Comparison of ENCODE assay signal across 18 cellular contexts in the genomic region with DNA sequence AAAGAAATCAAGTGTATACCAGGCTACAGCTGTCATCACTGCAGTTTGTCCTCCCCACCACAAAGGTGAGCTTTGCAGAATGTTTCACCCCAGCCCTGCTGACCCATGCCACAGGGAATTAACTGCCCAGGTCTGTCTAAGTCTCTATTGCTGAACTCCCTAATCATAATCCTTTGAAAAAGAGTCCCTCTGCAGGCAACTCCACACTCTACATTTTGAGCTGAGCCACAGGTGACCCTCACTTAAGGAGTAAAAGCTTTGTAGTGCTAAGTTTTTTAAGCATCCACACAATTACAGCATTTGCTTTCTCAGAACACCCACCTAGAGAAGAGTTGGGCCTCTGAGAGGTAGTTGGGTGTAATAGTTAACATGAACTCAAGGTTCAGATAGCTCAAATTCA.
DNase-seq lines count a peak whose midpoint lies in the region; ATAC-seq and TF ChIP-seq lines count a peak whose summit lies in the region.
"Had no signal": no experiment of that assay in that cellular context is flagged by ENCODE, and none has a peak within 500 bp of the region (broad histone marks: within the 10 kb centered on the region; RNA-seq: fewer than 3 reads in every experiment).

No MANE protein-coding gene starts in this region.

- DNase-seq in GM23338 (ENCODE audit: low spot score) (peak; percentile 65), NT2/D1 (ENCODE audit: low read depth, low spot score) (peak; percentile 2), endodermal cell (peak; percentile 58), iPS-NIHi7 (ENCODE audit: extremely low spot score) (peak; percentile 28), NCI-H1048 (lab: John Stamatoyannopoulos, UW) (no peak), DMS53 (lab: John Stamatoyannopoulos, UW) (no peak)
- DNase-seq in activated CD4-positive, alpha-beta T cell treated with anti-CD3 and anti-CD28 coated beads, Interleukin-2, amount 50 U/mL, for 48 hours: no peak
- DNase-seq: AML-193; CD4-positive, alpha-beta T cell; DMS153; DMS79 treated with DMSO at 0.1 percent for 48 hours; GF-D8; IMR-90 had no signal

- H3K9me2 ChIP-seq in GM23338 (ENCODE audit: insufficient read depth): no peaks in the 10 kb centered on the region

- H2AFZ ChIP-seq in GM23338: no peak overlapping the region

- H3K27me3 ChIP-seq in GM23338 (ENCODE audit: insufficient read depth) (peaks cover 12% of the 10 kb centered on the region; the same call in 1 of the 2 replicates), NT2/D1 (ENCODE audit: insufficient read depth, insufficient read length) (no peaks in the 10 kb centered on the region), endodermal cell (ENCODE audit: control insufficient read depth, insufficient read depth, low read length, poor library complexity, severe bottlenecking) (no peaks in the 10 kb centered on the region)

- H3K4me3 ChIP-seq in GM23338 (no peak overlapping the region), NT2/D1 (ENCODE audit: insufficient read length, low read depth) (no peak overlapping the region), endodermal cell (ENCODE audit: low read length) (no peak overlapping the region)
- H3K4me3 ChIP-seq: A549, GM12878, K562 had no signal

- peak; percentile 14 to 18; a peak in 1 of 4 replicates for TF ChIP-seq CTCF in GM23338 (conservative IDR thresholded peaks at IDR 0.05; ENCODE audit: low read depth in 2 of 2)
- no peak for TF ChIP-seq CTCF in endodermal cell (conservative IDR thresholded peaks at IDR 0.05)

- H3K27ac Mint-ChIP-seq in GM23338 (no peak overlapping the region), endodermal cell (no peak overlapping the region)
- H3K27ac Mint-ChIP-seq: CD4-positive, alpha-beta T cell had no signal

- no peaks in the 10 kb centered on the region for H3K79me2 ChIP-seq in GM23338 (replicated peaks; ENCODE audit: insufficient read depth)

- H3K27me3 Mint-ChIP-seq in GM23338 (ENCODE audit: insufficient read depth, low read depth, poor library complexity) (peaks cover 3% of the 10 kb centered on the region), endodermal cell (ENCODE audit: insufficient read depth) (peaks cover 7% of the 10 kb centered on the region)
- H3K27me3 Mint-ChIP-seq: CD4-positive, alpha-beta T cell had no signal

- ATAC-seq in GM23338: peak; percentile 67
- ATAC-seq: A549, GM12878, K562 had no signal

- H3K36me3 ChIP-seq in GM23338 (ENCODE audit: insufficient read depth) (no peaks in the 10 kb centered on the region), NT2/D1 (ENCODE audit: insufficient read depth, insufficient read length, low read length) (no peaks in the 10 kb centered on the region), endodermal cell (ENCODE audit: control insufficient read depth, insufficient read depth, low read length) (no peaks in the 10 kb centered on the region)

- H3K4me1 ChIP-seq in GM23338 (ENCODE audit: insufficient read depth) (no peaks in the 10 kb centered on the region), NT2/D1 (ENCODE audit: insufficient read depth, insufficient read length) (no peaks in the 10 kb centered on the region), endodermal cell (ENCODE audit: control insufficient read depth, insufficient read depth, low read length) (no peaks in the 10 kb centered on the region)
- H3K4me1 ChIP-seq: A549 had no signal

- H3K36me3 Mint-ChIP-seq in GM23338 (ENCODE audit: low read depth) (peaks cover 8% of the 10 kb centered on the region), endodermal cell (ENCODE audit: low read depth) (no peaks in the 10 kb centered on the region)

- 0 out of 2 replicates have a peak, but pooled peaks cover 4% of the 10 kb centered on the region for H4K20me1 ChIP-seq in GM23338 (replicated peaks; ENCODE audit: insufficient read depth)

- no peaks in the 10 kb centered on the region for H3F3A ChIP-seq in GM23338 (replicated peaks; ENCODE audit: low read depth)

- H3K27ac ChIP-seq in GM23338 (ENCODE audit: low read depth): no peak overlapping the region
- no peak overlapping the region for H3K27ac ChIP-seq in endodermal cell (ENCODE audit: low read depth, low read length)
- H3K27ac ChIP-seq: 22Rv1, A549, C4-2B had no signal

- no peak overlapping the region for H3K4me3 Mint-ChIP-seq in GM23338
- no peak overlapping the region for H3K4me3 Mint-ChIP-seq in endodermal cell
- H3K4me3 Mint-ChIP-seq: CD4-positive, alpha-beta T cell had no signal

- no peak overlapping the region for H3K4me2 ChIP-seq in GM23338
- H3K4me2 ChIP-seq: A549 had no signal

- H3K9me3 Mint-ChIP-seq in GM23338: peaks cover 29% of the 10 kb centered on the region
- H3K9me3 Mint-ChIP-seq in endodermal cell: peaks cover 23% of the 10 kb centered on the region

- H3K4me1 Mint-ChIP-seq in GM23338: peaks cover 4% of the 10 kb centered on the region; the same call in 1 of the 3 replicates
- no peaks in the 10 kb centered on the region for H3K4me1 Mint-ChIP-seq in endodermal cell

- H3K9me3 ChIP-seq in NT2/D1 (ENCODE audit: insufficient read depth, low read length) (peaks cover 22% of the 10 kb centered on the region; the same call in 1 of the 2 replicates), endodermal cell (ENCODE audit: control insufficient read depth, low read length) (no peaks in the 10 kb centered on the region)

- H3K9ac ChIP-seq in NT2/D1 (ENCODE audit: insufficient read length, low read depth) (no peak overlapping the region), endodermal cell (ENCODE audit: extremely low read depth, low read length, poor library complexity, severe bottlenecking) (no peak overlapping the region)

TF ChIP-seq in GM23338, 12 proteins besides CTCF, POLR2A, EP300 and RAD21:
- TF ChIP-seq CREB1 (CRISPR knock-in tag; IDR thresholded peaks at IDR 0.05; ENCODE audit: low read depth): no peak
- TF ChIP-seq NANOG (IDR thresholded peaks at IDR 0.05; ENCODE audit: borderline replicate concordance): peak; percentile 83
- no peak for TF ChIP-seq EZH2 (IDR thresholded peaks at IDR 0.05; ENCODE audit: low read depth, unreplicated experiment)

Comparison
In these comparisons a context has a peak if more than half of its experiments do, and no peak if none do; other contexts are left out.
1. DNase-seq: peak in GM23338 (single experiment), NT2/D1 (single experiment), endodermal cell (single experiment) and iPS-NIHi7 (single experiment); none in NCI-H1048 (single experiment), activated CD4-positive, alpha-beta T cell treated with anti-CD3 and anti-CD28 coated beads, Interleukin-2, amount 50 U/mL, for 48 hours (0 of 2) and DMS53 (single experiment).